ENCODE assay signal across 1 cellular context in genomic region chr2:189570565-189570964, GRCh38.
TF ChIP-seq lines count a peak whose summit lies in the region.

No MANE protein-coding gene starts in this region.

TF ChIP-seq in HepG2, 621 proteins besides CTCF, POLR2A, EP300 and RAD21 (continued from another document):
- TF ChIP-seq FOXJ3 (CRISPR knock-in tag; IDR thresholded peaks at IDR 0.05; ENCODE audit: borderline replicate concordance) (no peak), KDM5A (IDR thresholded peaks at IDR 0.05; ENCODE audit: borderline replicate concordance, low read length) (no peak), MAFK (conservative IDR thresholded peaks at IDR 0.05 in 1 of 2, IDR thresholded peaks at IDR 0.05 in 1 of 2; ENCODE audit: low read length in 2 of 2) (peak; percentile 82 to 90), ZNF562 (CRISPR knock-in tag; IDR thresholded peaks at IDR 0.05; ENCODE audit: borderline replicate concordance) (no peak), POLR2G (IDR thresholded peaks at IDR 0.05; ENCODE audit: low read depth, low read length) (no peak), HMG20B (CRISPR knock-in tag; conservative IDR thresholded peaks at IDR 0.05) (no peak; the same call in 1 of the 2 replicates), ZNF503 (CRISPR knock-in tag; IDR thresholded peaks at IDR 0.05) (no peak), PRMT3 (CRISPR knock-in tag; IDR thresholded peaks at IDR 0.05; ENCODE audit: borderline replicate concordance, low read depth) (no peak), NFKB2 (CRISPR knock-in tag; IDR thresholded peaks at IDR 0.05; ENCODE audit: borderline replicate concordance) (no peak), CEBPG (CRISPR knock-in tag; IDR thresholded peaks at IDR 0.05) (peak; percentile 85), FOXA3 (CRISPR knock-in tag; IDR thresholded peaks at IDR 0.05) (peak; percentile 50), GATAD2A (CRISPR knock-in tag; IDR thresholded peaks at IDR 0.05) (peak; percentile 71), CEBPB (IDR thresholded peaks at IDR 0.05; ENCODE audit: borderline replicate concordance, low read depth, low read length) (peak; percentile 69), MED1 (CRISPR knock-in tag; IDR thresholded peaks at IDR 0.05) (no peak), ZC3H4 (CRISPR knock-in tag; IDR thresholded peaks at IDR 0.05; ENCODE audit: borderline replicate concordance) (no peak), ZBTB7B (CRISPR knock-in tag; IDR thresholded peaks at IDR 0.05) (no peak), SOX13 (IDR thresholded peaks at IDR 0.05) (no peak), SOX13 (CRISPR knock-in tag; conservative IDR thresholded peaks at IDR 0.05 in 1 of 2, IDR thresholded peaks at IDR 0.05 in 1 of 2) (peak in 1 of 2 experiments; percentile 80; a peak in 1 of 4 replicates), ZBTB34 (CRISPR knock-in tag; IDR thresholded peaks at IDR 0.05) (no peak), ELF3 (CRISPR knock-in tag; IDR thresholded peaks at IDR 0.05) (no peak), KDM3A (CRISPR knock-in tag; IDR thresholded peaks at IDR 0.05; ENCODE audit: low read depth) (no peak), MAF1 (CRISPR knock-in tag; IDR thresholded peaks at IDR 0.05; ENCODE audit: borderline replicate concordance) (no peak), ZNF773 (CRISPR knock-in tag; IDR thresholded peaks at IDR 0.05; ENCODE audit: borderline replicate concordance) (no peak), FOXP1 (IDR thresholded peaks at IDR 0.05) (no peak), FOXP1 (CRISPR knock-in tag; IDR thresholded peaks at IDR 0.05) (peak; percentile 85), PREB (CRISPR knock-in tag; IDR thresholded peaks at IDR 0.05) (no peak), ZBTB25 (CRISPR knock-in tag; IDR thresholded peaks at IDR 0.05) (no peak), RBM39 (IDR thresholded peaks at IDR 0.05; ENCODE audit: low read depth, low read length, poor library complexity, severe bottlenecking) (no peak), TARDBP (CRISPR knock-in tag; IDR thresholded peaks at IDR 0.05) (no peak), MATR3 (CRISPR knock-in tag; IDR thresholded peaks at IDR 0.05) (no peak), ZNF570 (CRISPR knock-in tag; IDR thresholded peaks at IDR 0.05; ENCODE audit: borderline replicate concordance) (no peak)
